ENCODE assay signal across 13 cellular contexts in the genomic region with DNA sequence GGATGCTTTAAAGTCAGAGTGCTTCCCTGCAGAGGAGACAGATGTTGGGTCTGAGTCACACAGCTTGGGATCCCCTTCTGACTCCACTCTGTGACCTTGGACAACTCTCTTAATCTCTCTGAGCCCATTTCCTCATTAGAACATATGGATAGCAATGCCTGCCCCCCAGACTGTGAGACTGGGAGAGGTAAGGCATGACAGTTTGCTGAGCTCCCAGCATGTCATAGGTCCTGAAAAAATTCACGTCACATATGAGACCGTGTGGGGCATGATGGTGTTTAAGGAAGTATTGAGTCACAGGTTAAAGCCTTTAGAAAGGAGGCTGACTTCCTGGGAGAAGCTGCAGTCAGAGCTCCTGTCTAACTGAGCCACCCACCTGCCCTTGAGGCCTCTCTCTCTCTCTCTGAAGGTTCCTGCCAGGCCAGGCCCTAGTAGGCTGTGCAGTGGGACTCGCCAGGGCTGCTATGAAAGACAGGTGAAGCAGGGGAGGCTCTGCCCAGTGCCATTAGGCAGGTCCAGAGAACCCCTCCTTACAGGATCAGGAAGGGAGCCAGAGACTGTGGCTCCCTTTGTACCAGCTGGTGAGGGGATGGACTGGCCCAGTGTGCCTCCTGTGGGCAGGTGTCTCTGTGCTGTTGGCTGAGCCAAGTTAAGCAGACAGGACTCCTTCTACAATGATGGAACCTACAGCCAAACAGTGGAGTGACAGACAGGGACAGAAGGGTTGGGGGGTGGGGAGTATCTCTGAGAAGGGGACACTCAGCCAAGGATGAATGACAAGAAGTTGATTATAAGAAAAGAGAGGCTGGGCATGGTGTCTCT. TPM values are rescaled to one million over a fixed set of nuclear protein-coding genes. Genes with fewer than 3 reads are reported as not detected.
DNase-seq lines count a peak whose midpoint lies in the region; ATAC-seq and TF ChIP-seq lines count a peak whose summit lies in the region.
"Had no signal": no experiment of that assay in that cellular context is flagged by ENCODE, and none has a peak within 500 bp of the region (broad histone marks: within the 10 kb centered on the region; RNA-seq: fewer than 3 reads in every experiment).

No MANE protein-coding gene starts in this region.

- no peak overlapping the region for H4K91ac ChIP-seq in IMR-90 (ENCODE audit: insufficient read depth, low read depth, low read length)

- H3F3A ChIP-seq in neural progenitor cell (ENCODE audit: low read depth), result peaks cover 20% of the 10 kb centered on the region

- BruUV-seq in IMR-90 (replicated peaks; lab: Mats Ljungman, UMichigan), result no TSS peak

- no peak overlapping the region for H3K18ac ChIP-seq in IMR-90 (ENCODE audit: low read depth, low read length)

- no peak overlapping the region for H3K14ac ChIP-seq in IMR-90 (replicated peaks; ENCODE audit: low read depth, low read length)

- no peak overlapping the region for H3K4me2 ChIP-seq in IMR-90 (ENCODE audit: low read depth, low read length)
- H3K4me2 ChIP-seq in neural progenitor cell, result no peak overlapping the region

- POLR2A ChIA-PET in IMR-90 (lab: Charles Lee; ENCODE audit: unreplicated experiment), result no interaction called here

- H3K56ac ChIP-seq in IMR-90 (ENCODE audit: extremely low read depth, insufficient read depth, low read length), result no peak overlapping the region

- no peak overlapping the region for H3K27ac ChIP-seq in IMR-90 (ENCODE audit: insufficient read depth, low read length)
- no peak overlapping the region for H3K27ac ChIP-seq in neural progenitor cell
- H3K27ac ChIP-seq in esophagus squamous epithelium, result no peak overlapping the region

- CTCF ChIA-PET in IMR-90 (lab: Yijun Ruan, JAX), result no interaction called here

- dilution Hi-C loops in IMR-90 (cut with HindIII; ENCODE audit: low sequenced_read_pairs, unreplicated experiment), result no loop called here

- no peaks in the 10 kb centered on the region for H3K27me3 Mint-ChIP-seq in activated T-helper 1 cell treated with anti-CD3 and anti-CD28 coated beads, Interleukin-12 subunit alpha, Interleukin-12 subunit beta, Interleukin-2, Interleukin-4 antibody, amounts not matched to agents 30 ng/mL and 10 ng/mL and 1 ng/mL, durations not matched to agents 14 hours and 24 hours and 36 hours (ENCODE audit: insufficient read depth)
- H3K27me3 Mint-ChIP-seq in neural progenitor cell (ENCODE audit: insufficient read depth, low read depth), result peaks cover 13% of the 10 kb centered on the region

- H3K9me3 ChIP-seq in IMR-90 (ENCODE audit: control insufficient read depth, insufficient read depth, low read length), result no peaks in the 10 kb centered on the region
- H3K9me3 ChIP-seq in neural progenitor cell (ENCODE audit: low read depth), result no peaks in the 10 kb centered on the region
- H3K9me3 ChIP-seq in esophagus squamous epithelium, result no peaks in the 10 kb centered on the region

- TF ChIP-seq CTCF in IMR-90 (conservative IDR thresholded peaks at IDR 0.05; ENCODE audit: low read depth, low read length) (no peak), neural progenitor cell (IDR thresholded peaks at IDR 0.05) (no peak), esophagus squamous epithelium (IDR thresholded peaks at IDR 0.05) (no peak)

- in situ Hi-C loops in IMR-90 (cut with MboI; ENCODE audit: low sequenced_read_pairs), result no loop called here

- no peaks in the 10 kb centered on the region for H3K79me1 ChIP-seq in IMR-90 (ENCODE audit: low read depth in 1 of 2, low read length in 2 of 2)

- H2AK5ac ChIP-seq in IMR-90 (ENCODE audit: low read depth, low read length), result no peak overlapping the region

- H3K36me3 Mint-ChIP-seq in activated T-helper 1 cell treated with anti-CD3 and anti-CD28 coated beads, Interleukin-12 subunit alpha, Interleukin-12 subunit beta, Interleukin-2, Interleukin-4 antibody, amounts not matched to agents 30 ng/mL and 10 ng/mL and 1 ng/mL, durations not matched to agents 14 hours and 24 hours and 36 hours (ENCODE audit: low read depth), result peaks cover 6% of the 10 kb centered on the region
- peaks cover 2% of the 10 kb centered on the region for H3K36me3 Mint-ChIP-seq in neural progenitor cell

- H4K20me1 ChIP-seq in IMR-90 (ENCODE audit: insufficient read depth, low read length), result no peaks in the 10 kb centered on the region; the same call in 1 of the 2 replicates
- peaks cover 5% of the 10 kb centered on the region for H4K20me1 ChIP-seq in neural progenitor cell (ENCODE audit: low read depth)

- H3K79me2 ChIP-seq in neural progenitor cell (ENCODE audit: low read depth), result no peaks in the 10 kb centered on the region

- H3K9me3 Mint-ChIP-seq in activated T-helper 1 cell treated with anti-CD3 and anti-CD28 coated beads, Interleukin-12 subunit alpha, Interleukin-12 subunit beta, Interleukin-2, Interleukin-4 antibody, amounts not matched to agents 30 ng/mL and 10 ng/mL and 1 ng/mL, durations not matched to agents 14 hours and 24 hours and 36 hours, result no peaks in the 10 kb centered on the region
- no peaks in the 10 kb centered on the region for H3K9me3 Mint-ChIP-seq in neural progenitor cell

- peaks cover 3% of the 10 kb centered on the region; the same call in 1 of the 2 replicates for H3K27me3 ChIP-seq in IMR-90 (ENCODE audit: control insufficient read depth, insufficient read depth, low read length)
- no peaks in the 10 kb centered on the region for H3K27me3 ChIP-seq in neural progenitor cell
- H3K27me3 ChIP-seq in esophagus squamous epithelium, result no peaks in the 10 kb centered on the region

- H3K4me1 Mint-ChIP-seq in activated T-helper 1 cell treated with anti-CD3 and anti-CD28 coated beads, Interleukin-12 subunit alpha, Interleukin-12 subunit beta, Interleukin-2, Interleukin-4 antibody, amounts not matched to agents 30 ng/mL and 10 ng/mL and 1 ng/mL, durations not matched to agents 14 hours and 24 hours and 36 hours (ENCODE audit: low read depth), result peaks cover 23% of the 10 kb centered on the region
- peaks cover 28% of the 10 kb centered on the region for H3K4me1 Mint-ChIP-seq in neural progenitor cell

- H2BK5ac ChIP-seq in IMR-90 (ENCODE audit: low read depth, low read length, poor library complexity, severe bottlenecking), result no peak overlapping the region

- H3K4me1 ChIP-seq in IMR-90 (ENCODE audit: control insufficient read depth, insufficient read depth, low read length) (no peaks in the 10 kb centered on the region), neural progenitor cell (peaks cover 16% of the 10 kb centered on the region), esophagus squamous epithelium (peaks cover 0 to 3% (median 0%) of the 10 kb centered on the region in 3 donors)

- H3K9me1 ChIP-seq in IMR-90 (ENCODE audit: insufficient read depth, low read length), result no peaks in the 10 kb centered on the region

- TF ChIP-seq POLR2A in IMR-90 (IDR thresholded peaks at IDR 0.05; ENCODE audit: low read depth, low read length) (no peak), esophagus squamous epithelium (IDR thresholded peaks at IDR 0.05) (no peak)

- H2AFZ ChIP-seq in IMR-90 (replicated peaks; ENCODE audit: low read length, poor library complexity), result no peak overlapping the region
- no peak overlapping the region for H2AFZ ChIP-seq in neural progenitor cell (replicated peaks)

- no peak overlapping the region for H3K4me3 Mint-ChIP-seq in activated T-helper 1 cell treated with anti-CD3 and anti-CD28 coated beads, Interleukin-12 subunit alpha, Interleukin-12 subunit beta, Interleukin-2, Interleukin-4 antibody, amounts not matched to agents 30 ng/mL and 10 ng/mL and 1 ng/mL, durations not matched to agents 14 hours and 24 hours and 36 hours
- no peak overlapping the region for H3K4me3 Mint-ChIP-seq in neural progenitor cell

- peak overlapping the region; percentile 83 for H3K27ac Mint-ChIP-seq in activated T-helper 1 cell treated with anti-CD3 and anti-CD28 coated beads, Interleukin-12 subunit alpha, Interleukin-12 subunit beta, Interleukin-2, Interleukin-4 antibody, amounts not matched to agents 30 ng/mL and 10 ng/mL and 1 ng/mL, durations not matched to agents 14 hours and 24 hours and 36 hours
- peak overlapping the region; percentile 78 for H3K27ac Mint-ChIP-seq in neural progenitor cell

- no peak overlapping the region for H2BK120ac ChIP-seq in IMR-90 (ENCODE audit: low read depth, low read length)

- no peak overlapping the region for H2BK20ac ChIP-seq in IMR-90 (ENCODE audit: low read depth, low read length)

- DNase-seq in EH (ENCODE audit: low read depth) (peak; percentile 33), IMR-90 (peak; percentile 13), neural progenitor cell (ENCODE audit: low spot score) (no peak), NCI-H2081 (lab: John Stamatoyannopoulos, UW) (no peak), HPDE6-E6E7 (ENCODE audit: extremely low spot score) (no peak), esophagus squamous epithelium (lab: John Stamatoyannopoulos, UW) (no peak), OCI-M1 (lab: John Stamatoyannopoulos, UW) (no peak)
- no peak for DNase-seq in activated T-helper 1 cell treated with anti-CD3 and anti-CD28 coated beads, Interleukin-12 subunit alpha, Interleukin-12 subunit beta, Interleukin-2, Interleukin-4 antibody, amounts not matched to agents 30 ng/mL and 10 ng/mL and 1 ng/mL, durations not matched to agents 14 hours and 24 hours and 36 hours (ENCODE audit: low spot score)
- DNase-seq: central memory CD4-positive, alpha-beta T cell; DMS79; NCI-H345 had no signal

- intact Hi-C loops in IMR-90 (cut with micrococcal nuclease), result no loop called here
- intact Hi-C loops in activated T-helper 1 cell treated with anti-CD3 and anti-CD28 coated beads, Interleukin-12 subunit alpha, Interleukin-12 subunit beta, Interleukin-2, Interleukin-4 antibody, amounts not matched to agents 30 ng/mL and 10 ng/mL and 1 ng/mL, durations not matched to agents 14 hours and 24 hours and 36 hours (cut with micrococcal nuclease), result loop anchor here (2.0 kb wide), 1 partner anchor 22 kb away; no protein-coding TSS in a partner anchor
- intact Hi-C loops in esophagus squamous epithelium (cut with DNase I), result no loop called here

- WGBS in IMR-90 (ENCODE audit: extremely low coverage in 2 of 2, insufficient read length in 1 of 2), 2 experiments, result no CpG with 5 or more reads among the region's 3 CpGs
- 33 to 40% methylated on average over 1 of the region's 3 CpGs for WGBS in esophagus squamous epithelium, 2 donors

- H3K36me3 ChIP-seq in IMR-90 (ENCODE audit: control insufficient read depth, insufficient read depth, low read length) (no peaks in the 10 kb centered on the region), neural progenitor cell (no peaks in the 10 kb centered on the region), esophagus squamous epithelium (no peaks in the 10 kb centered on the region)

- ATAC-seq in IMR-90 (ENCODE audit: low read depth), result no peak
- ATAC-seq: left lobe of liver, Right ventricle myocardium inferior had no signal

- no peak overlapping the region for H2BK15ac ChIP-seq in IMR-90 (ENCODE audit: low read depth, low read length)

- no peak for TF ChIP-seq RAD21 in IMR-90 (IDR thresholded peaks at IDR 0.05; ENCODE audit: low read length)

- H3K23ac ChIP-seq in IMR-90 (ENCODE audit: low read depth, low read length), result no peak overlapping the region

- no peak overlapping the region for H2AK9ac ChIP-seq in IMR-90 (replicated peaks; ENCODE audit: low read depth, low read length, poor library complexity)

- no peak overlapping the region for H4K5ac ChIP-seq in IMR-90 (ENCODE audit: low read depth, low read length)

- no peak overlapping the region for H3K9ac ChIP-seq in IMR-90 (ENCODE audit: low read depth, low read length)
- no peak overlapping the region for H3K9ac ChIP-seq in neural progenitor cell

- H3K4me3 ChIP-seq in IMR-90 (ENCODE audit: insufficient read depth, low read depth, low read length) (no peak overlapping the region), neural progenitor cell (no peak overlapping the region), esophagus squamous epithelium (no peak overlapping the region)

- H3K4ac ChIP-seq in IMR-90 (ENCODE audit: low read depth, low read length), result no peak overlapping the region

- H4K8ac ChIP-seq in IMR-90 (ENCODE audit: low read depth in 2 of 2, low read length in 2 of 2), result no peak overlapping the region

RNA-seq across cellular contexts. Expression of gene DOCK3, which starts 19.5 kb away (rescaled TPM):
- total RNA-seq in IMR-90 (2012; rRNA removed), result under 0.01 TPM in 2 replicates
- 0.10 and 0.12 TPM in 2 replicates for polyA plus RNA-seq in IMR-90 (2012; rRNA removed)
- polyA plus RNA-seq in IMR-90 (2012; cell fraction: cytosol; rRNA removed), result 0.01 and 0.07 TPM in 2 replicates
- 0.33 and 0.38 TPM in 2 replicates for polyA plus RNA-seq in IMR-90 (2012; cell fraction: nucleus; rRNA removed; ENCODE audit: low replicate concordance)
- total RNA-seq in activated T-helper 1 cell treated with anti-CD3 and anti-CD28 coated beads, Interleukin-12 subunit alpha, Interleukin-12 subunit beta, Interleukin-2, Interleukin-4 antibody, amounts not matched to agents 30 ng/mL and 10 ng/mL and 1 ng/mL, durations not matched to agents 14 hours and 24 hours and 36 hours, result 1.5 and 1.6 TPM in 2 replicates
- 10.7 and 11.1 TPM in 2 replicates for total RNA-seq in neural progenitor cell (ENCODE audit: low replicate concordance)
- 1 to 10 TPM in 3 of 4 donors, under 1 TPM in 1; 0.92 to 1.7 (median 1.4) TPM for total RNA-seq in esophagus squamous epithelium
- total RNA-seq: left lobe of liver had no signal

RNA-seq across cellular contexts. Expression of gene MAPKAPK3, which starts 38.3 kb away (rescaled TPM):
- total RNA-seq in IMR-90 (2012; rRNA removed), result 48.3 and 57.2 TPM in 2 replicates
- 38.3 and 43.8 TPM in 2 replicates for polyA plus RNA-seq in IMR-90 (2012; rRNA removed)
- polyA plus RNA-seq in IMR-90 (2012; cell fraction: cytosol; rRNA removed), result 29.7 and 33.1 TPM in 2 replicates
- 23.5 and 28.3 TPM in 2 replicates for polyA plus RNA-seq in IMR-90 (2012; cell fraction: nucleus; rRNA removed; ENCODE audit: low replicate concordance)
- 191 and 201 TPM in 2 replicates for total RNA-seq in activated T-helper 1 cell treated with anti-CD3 and anti-CD28 coated beads, Interleukin-12 subunit alpha, Interleukin-12 subunit beta, Interleukin-2, Interleukin-4 antibody, amounts not matched to agents 30 ng/mL and 10 ng/mL and 1 ng/mL, durations not matched to agents 14 hours and 24 hours and 36 hours
- 47.7 and 77.5 TPM in 2 replicates for total RNA-seq in neural progenitor cell (ENCODE audit: low replicate concordance)
- total RNA-seq in esophagus squamous epithelium, result 10 to 100 TPM; 46.5 to 65.6 (median 52.3) TPM

RNA-seq across cellular contexts. Expression of gene CISH, which starts 43.6 kb away (rescaled TPM):
- total RNA-seq in IMR-90 (2012; rRNA removed) (0.83 and 0.90 TPM in 2 replicates), neural progenitor cell (ENCODE audit: low replicate concordance) (0.32 and 0.90 TPM in 2 replicates), esophagus squamous epithelium (10 to 100 TPM in 1 of 4 donors, 1 to 10 TPM in 3; 3.1 to 11.1 (median 6.8) TPM)
- 4.0 and 4.6 TPM in 2 replicates for polyA plus RNA-seq in IMR-90 (2012; rRNA removed)
- 2.3 and 5.7 TPM in 2 replicates for polyA plus RNA-seq in IMR-90 (2012; cell fraction: cytosol; rRNA removed)
- polyA plus RNA-seq in IMR-90 (2012; cell fraction: nucleus; rRNA removed; ENCODE audit: low replicate concordance), result 3.0 and 6.5 TPM in 2 replicates
- 334 and 341 TPM in 2 replicates for total RNA-seq in activated T-helper 1 cell treated with anti-CD3 and anti-CD28 coated beads, Interleukin-12 subunit alpha, Interleukin-12 subunit beta, Interleukin-2, Interleukin-4 antibody, amounts not matched to agents 30 ng/mL and 10 ng/mL and 1 ng/mL, durations not matched to agents 14 hours and 24 hours and 36 hours

Comparison
In these comparisons a context has a peak if more than half of its experiments do, and no peak if none do; other contexts are left out.
1. DNase-seq: peak in EH (single experiment) and IMR-90 (single experiment); none in activated T-helper 1 cell treated with anti-CD3 and anti-CD28 coated beads, Interleukin-12 subunit alpha, Interleukin-12 subunit beta, Interleukin-2, Interleukin-4 antibody, amounts not matched to agents 30 ng/mL and 10 ng/mL and 1 ng/mL, durations not matched to agents 14 hours and 24 hours and 36 hours (single experiment), neural progenitor cell (single experiment), NCI-H2081 (0 of 2), HPDE6-E6E7 (single experiment), esophagus squamous epithelium (single experiment) and OCI-M1 (single experiment).
2. RNA of gene CISH, which starts 43.6 kb away (total RNA-seq): 334 to 341 TPM in activated T-helper 1 cell treated with anti-CD3 and anti-CD28 coated beads, Interleukin-12 subunit alpha, Interleukin-12 subunit beta, Interleukin-2, Interleukin-4 antibody, amounts not matched to agents 30 ng/mL and 10 ng/mL and 1 ng/mL, durations not matched to agents 14 hours and 24 hours and 36 hours; 3.1 to 11.1 TPM in esophagus squamous epithelium, 0.83 to 0.90 TPM in IMR-90 and 0.32 to 0.90 TPM in neural progenitor cell; every median in the first group is over 10 times any median in the second.